ENCODE assay signal across 3 cellular contexts in the genomic region with DNA sequence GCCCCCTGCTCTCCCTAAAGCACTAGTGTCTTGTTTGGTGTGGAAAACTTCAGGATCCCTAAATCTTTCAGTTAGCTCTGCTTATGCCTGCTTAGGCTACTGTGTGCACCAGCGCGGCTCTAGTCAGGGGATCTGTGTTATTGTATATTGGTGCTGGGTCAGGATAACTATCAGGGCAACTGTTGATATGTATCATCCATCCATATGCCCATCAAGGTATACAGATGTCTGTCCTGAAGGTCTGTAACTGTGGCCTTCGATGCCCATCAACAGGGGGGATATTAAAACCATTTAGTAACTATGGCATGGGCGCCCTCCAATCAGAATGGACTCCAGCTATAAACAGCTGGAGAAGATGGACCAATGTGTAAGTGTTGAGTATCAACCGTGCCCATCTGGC.
"Had no signal": no experiment of that assay in that cellular context is flagged by ENCODE, and none has a peak within 500 bp of the region (broad histone marks: within the 10 kb centered on the region; RNA-seq: fewer than 3 reads in every experiment).

No MANE protein-coding gene starts in this region.

- H3K4me3 ChIP-seq: GM12878 had no signal

- ATAC-seq: GM12878 had no signal

- DNase-seq: GDM1, GF-D8 had no signal
